1 cellular context compared by ENCODE assay signal in the genomic region with DNA sequence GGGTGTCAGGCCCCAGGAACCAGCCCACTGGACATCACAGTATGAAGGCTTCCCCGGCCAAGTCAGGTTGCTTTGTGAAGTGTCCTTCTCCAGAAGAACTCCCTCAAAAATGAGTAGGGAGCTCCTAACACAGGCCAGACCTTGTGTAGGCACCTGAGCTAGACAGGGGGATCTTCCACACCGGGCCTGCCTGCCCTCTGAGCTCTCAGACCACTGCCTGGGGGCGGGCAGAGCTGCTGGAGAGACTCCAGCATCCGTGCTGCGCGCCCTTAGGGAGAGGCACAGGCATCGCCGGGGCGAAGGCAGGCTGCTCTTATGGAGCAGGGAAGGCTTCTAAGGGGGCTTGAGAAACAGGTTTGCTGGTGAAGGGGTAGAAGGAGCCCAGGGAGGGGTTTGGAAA.
TF ChIP-seq lines count a peak whose summit lies in the region.

No MANE protein-coding gene starts in this region.

TF ChIP-seq in HepG2, 621 proteins besides CTCF, POLR2A, EP300 and RAD21:
- TF ChIP-seq, protein P1, sequence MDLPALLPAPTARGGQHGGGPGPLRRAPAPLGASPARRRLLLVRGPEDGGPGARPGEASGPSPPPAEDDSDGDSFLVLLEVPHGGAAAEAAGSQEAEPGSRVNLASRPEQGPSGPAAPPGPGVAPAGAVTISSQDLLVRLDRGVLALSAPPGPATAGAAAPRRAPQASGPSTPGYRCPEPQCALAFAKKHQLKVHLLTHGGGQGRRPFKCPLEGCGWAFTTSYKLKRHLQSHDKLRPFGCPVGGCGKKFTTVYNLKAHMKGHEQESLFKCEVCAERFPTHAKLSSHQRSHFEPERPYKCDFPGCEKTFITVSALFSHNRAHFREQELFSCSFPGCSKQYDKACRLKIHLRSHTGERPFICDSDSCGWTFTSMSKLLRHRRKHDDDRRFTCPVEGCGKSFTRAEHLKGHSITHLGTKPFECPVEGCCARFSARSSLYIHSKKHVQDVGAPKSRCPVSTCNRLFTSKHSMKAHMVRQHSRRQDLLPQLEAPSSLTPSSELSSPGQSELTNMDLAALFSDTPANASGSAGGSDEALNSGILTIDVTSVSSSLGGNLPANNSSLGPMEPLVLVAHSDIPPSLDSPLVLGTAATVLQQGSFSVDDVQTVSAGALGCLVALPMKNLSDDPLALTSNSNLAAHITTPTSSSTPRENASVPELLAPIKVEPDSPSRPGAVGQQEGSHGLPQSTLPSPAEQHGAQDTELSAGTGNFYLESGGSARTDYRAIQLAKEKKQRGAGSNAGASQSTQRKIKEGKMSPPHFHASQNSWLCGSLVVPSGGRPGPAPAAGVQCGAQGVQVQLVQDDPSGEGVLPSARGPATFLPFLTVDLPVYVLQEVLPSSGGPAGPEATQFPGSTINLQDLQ (CRISPR knock-in tag; IDR thresholded peaks at IDR 0.05) = no peak
- no peak for TF ChIP-seq SMAD1 (CRISPR knock-in tag; IDR thresholded peaks at IDR 0.05; ENCODE audit: borderline replicate concordance, low read depth)
- TF ChIP-seq ZNF207 (IDR thresholded peaks at IDR 0.05; ENCODE audit: borderline replicate concordance) = no peak
